Comparison of ENCODE assay signal across 12 cellular contexts in genomic region chr2:9076755-9077154, GRCh38.
DNase-seq lines count a peak whose midpoint lies in the region; ATAC-seq, FAIRE-seq and TF ChIP-seq lines count a peak whose summit lies in the region.
"Had no signal": no experiment of that assay in that cellular context is flagged by ENCODE, and none has a peak within 500 bp of the region (broad histone marks: within the 10 kb centered on the region; RNA-seq: fewer than 3 reads in every experiment).

No MANE protein-coding gene starts in this region.

- peak overlapping the region; percentile 75 for H2BK12ac ChIP-seq in H1 (ENCODE audit: low read depth, low read length)

- H3K23me2 ChIP-seq in H1 (ENCODE audit: low read depth, low read length) = no peaks in the 10 kb centered on the region

- no peak for DNase-seq in H1 (ENCODE audit: low read depth in 1 of 2, low spot score in 2 of 2)
- DNase-seq in lower lobe of right lung = peak; percentile 61
- no peak for DNase-seq in NCI-H345 (lab: John Stamatoyannopoulos, UW)
- DNase-seq in activated T-cell treated with anti-CD3 and anti-CD28 coated beads, Interleukin-2, amount 50 U/mL, for 1 hour = no peak
- DNase-seq in brain microvascular endothelial cell = no peak
- DNase-seq: CD4-positive, CD25-positive, alpha-beta regulatory T cell; DMS 273 treated with DMSO at 0.1 percent for 48 hours; H9; KBM-7 had no signal

- H3K36me3 ChIP-seq in H1 (ENCODE audit: control insufficient read depth in 2 of 4, insufficient read depth in 4 of 4, low read length in 3 of 4) (no peaks in the 10 kb centered on the region), lower lobe of right lung (no peaks in the 10 kb centered on the region), brain microvascular endothelial cell (replicated peaks) (no peaks in the 10 kb centered on the region)

- H3K27me3 ChIP-seq in H1 (replicated peaks in 1 of 4; ENCODE audit: control insufficient read depth in 3 of 4, extremely low read depth in 1 of 4, insufficient read depth in 3 of 4, low read length in 3 of 4) (peaks cover 0 to 17% (median 10%) of the 10 kb centered on the region in 4 experiments; a peak in 3 of 7 replicates), lower lobe of right lung (ENCODE audit: low read depth) (no peaks in the 10 kb centered on the region), brain microvascular endothelial cell (replicated peaks) (no peaks in the 10 kb centered on the region)

- no peaks in the 10 kb centered on the region for H3K79me2 ChIP-seq in H1 (ENCODE audit: control insufficient read depth in 1 of 2, insufficient read depth in 2 of 2, low read length in 2 of 2)

- H2BK5ac ChIP-seq in H1 (ENCODE audit: low read depth, low read length) = no peak overlapping the region

- H3K4me3 ChIP-seq in H1 (ENCODE audit: extremely low read depth in 1 of 4, insufficient read depth in 2 of 4, low read depth in 3 of 4, low read length in 4 of 4) = no peak overlapping the region
- H3K4me3 ChIP-seq in lower lobe of right lung = no peak overlapping the region
- H3K4me3 ChIP-seq in brain microvascular endothelial cell (ENCODE audit: low read depth, low read length) = no peak overlapping the region
- H3K4me3 ChIP-seq: A549, GM23248 had no signal

- no peak overlapping the region for H4K5ac ChIP-seq in H1 (ENCODE audit: insufficient read length, low read depth, low read length)

- H3K56ac ChIP-seq in H1 (replicated peaks; ENCODE audit: insufficient read length, low read depth, low read length) = no peak overlapping the region

- no peak overlapping the region for H3K9ac ChIP-seq in H1 (replicated peaks in 1 of 4; ENCODE audit: extremely low read depth in 1 of 4, low read depth in 3 of 4, low read length in 3 of 4)
- H3K9ac ChIP-seq: GM23248 had no signal

- intact Hi-C loops in lower lobe of right lung (cut with DNase I) = no loop called here

- no peak for TF ChIP-seq RAD21 in Ishikawa (IDR thresholded peaks at IDR 0.05; ENCODE audit: low read depth)
- no peak for TF ChIP-seq RAD21 in H1 (IDR thresholded peaks at IDR 0.05 in 1 of 2, conservative IDR thresholded peaks at IDR 0.05 in 1 of 2; ENCODE audit: low read depth in 2 of 2, low read length in 2 of 2)

- TF ChIP-seq POLR2A in H1 (IDR thresholded peaks at IDR 0.05; ENCODE audit: control extremely low read depth in 1 of 2, low read depth in 2 of 2, low read length in 2 of 2) = no peak

- H2AFZ ChIP-seq in H1 (ENCODE audit: low read length) = no peak overlapping the region

- H3K4ac ChIP-seq in H1 (replicated peaks; ENCODE audit: insufficient read length, low read depth, low read length) = no peak overlapping the region

- peak in 1 of 2 donors; percentile 77 for ATAC-seq in lower lobe of right lung

- H3K4me2 ChIP-seq in H1 (ENCODE audit: insufficient read depth in 1 of 2, low read depth in 2 of 2, low read length in 2 of 2) = no peak overlapping the region
- H3K4me2 ChIP-seq: A549 had no signal

- FAIRE-seq in H1 (lab: Jason Lieb, UNC) = no peak
- FAIRE-seq: A549 had no signal

- H2BK15ac ChIP-seq in H1 (ENCODE audit: low read length) = no peak overlapping the region; the same call in 1 of the 2 replicates

- TF ChIP-seq EP300 in Ishikawa (IDR thresholded peaks at IDR 0.05; ENCODE audit: borderline replicate concordance) (no peak), H1 (IDR thresholded peaks at IDR 0.05; ENCODE audit: borderline replicate concordance in 1 of 2, low read depth in 2 of 2, low read length in 2 of 2) (no peak)

- CTCF ChIA-PET in H1 (lab: Charles Lee; ENCODE audit: partially characterized antibody) = no interaction called here

- H3K4me1 ChIP-seq in H1 (replicated peaks in 1 of 4; ENCODE audit: control insufficient read depth in 3 of 4, insufficient read depth in 4 of 4, low read length in 3 of 4) (peaks cover 3 to 10% (median 7%) of the 10 kb centered on the region in 4 experiments; a peak in 6 of 7 replicates), lower lobe of right lung (no peaks in the 10 kb centered on the region)

- no peak overlapping the region for H3K23ac ChIP-seq in H1 (ENCODE audit: insufficient read length)

- no peak overlapping the region for H4K8ac ChIP-seq in H1 (ENCODE audit: extremely low read depth, insufficient read depth, low read length)

- no peak overlapping the region for H4K91ac ChIP-seq in H1 (replicated peaks; ENCODE audit: insufficient read length, low read length)

- no peaks in the 10 kb centered on the region for H4K20me1 ChIP-seq in H1 (replicated peaks in 1 of 2; ENCODE audit: control insufficient read depth in 1 of 2, insufficient read depth in 2 of 2, low read length in 2 of 2)

- H3K9me3 ChIP-seq in H1 (ENCODE audit: insufficient read depth in 2 of 2, low read depth in 1 of 2, low read length in 1 of 2) (peaks cover 3 to 5% of the 10 kb centered on the region in 2 experiments; a peak in 3 of 4 replicates), lower lobe of right lung (no peaks in the 10 kb centered on the region)

- H2BK120ac ChIP-seq in H1 (replicated peaks; ENCODE audit: low read depth, low read length) = no peak overlapping the region

- H3K14ac ChIP-seq in H1 (ENCODE audit: insufficient read length) = no peak overlapping the region

- in situ Hi-C loops in brain microvascular endothelial cell (cut with HindIII; ENCODE audit: low pct_ligation_motif_present, low sequenced_read_pairs) = no loop called here

- 89% methylated on average over 6 of the region's 6 CpGs; no CpG with 5 or more reads in 1 of the 2 experiments for WGBS in H1 (ENCODE audit: extremely low coverage in 1 of 2, insufficient coverage in 1 of 2, insufficient read length in 1 of 2, insufficient replicate concordance in 2 of 2, low coverage in 1 of 2, low lambda C conversion rate in 2 of 2, missing lambda C conversion rate in 1 of 2), 2 experiments

- H3K27ac ChIP-seq in H1 (ENCODE audit: low read depth, low read length) (no peak overlapping the region), lower lobe of right lung (no peak overlapping the region), brain microvascular endothelial cell (no peak overlapping the region)
- H3K27ac ChIP-seq: A549, GM23248 had no signal

- no peak overlapping the region for H3K18ac ChIP-seq in H1 (ENCODE audit: extremely low read depth, low read length)

- no peaks in the 10 kb centered on the region for H3K79me1 ChIP-seq in H1 (ENCODE audit: low read depth, low read length)

- TF ChIP-seq CTCF in H1 (IDR thresholded peaks at IDR 0.05; ENCODE audit: control extremely low read depth in 1 of 3, insufficient read depth in 1 of 3, low read depth in 1 of 3, low read length in 3 of 3) (no peak), lower lobe of right lung (IDR thresholded peaks at IDR 0.05) (no peak), brain microvascular endothelial cell (IDR thresholded peaks at IDR 0.05; ENCODE audit: low read depth, low read length, missing control alignments) (no peak)

- POLR2A ChIA-PET in H1 (lab: Charles Lee; ENCODE audit: partially characterized antibody) = no interaction called here

- no peak overlapping the region for H2BK20ac ChIP-seq in H1 (ENCODE audit: low read length)

- no peak overlapping the region; the same call in 1 of the 2 replicates for H2AK5ac ChIP-seq in H1 (ENCODE audit: low read depth, low read length)

TF ChIP-seq in Ishikawa, 13 proteins besides CTCF, POLR2A, EP300 and RAD21 (continues in another document):
- no peak for TF ChIP-seq USF1 (IDR thresholded peaks at IDR 0.05)
- TF ChIP-seq FOXM1 (IDR thresholded peaks at IDR 0.05; ENCODE audit: borderline replicate concordance, low read depth) = no peak
- TF ChIP-seq CREB1 (IDR thresholded peaks at IDR 0.05; ENCODE audit: low read depth) = no peak

TF ChIP-seq in H1, 55 proteins besides CTCF, POLR2A, EP300 and RAD21:
- no peak for TF ChIP-seq ASH2L (IDR thresholded peaks at IDR 0.05; ENCODE audit: low read length)
- TF ChIP-seq CBX5 (IDR thresholded peaks at IDR 0.05; ENCODE audit: low read depth, low read length) = no peak
- TF ChIP-seq BACH1 (IDR thresholded peaks at IDR 0.05; ENCODE audit: low read length) = no peak
